Comparison of ENCODE assay signal across 16 cellular contexts in genomic region chr4:24328711-24329110, GRCh38.
"Had no signal": no experiment of that assay in that cellular context is flagged by ENCODE, and none has a peak within 500 bp of the region (broad histone marks: within the 10 kb centered on the region; RNA-seq: fewer than 3 reads in every experiment).

No MANE protein-coding gene starts in this region.

- H3K27ac Mint-ChIP-seq: activated CD4-positive, alpha-beta T cell treated with anti-CD3 and anti-CD28 coated beads, Interleukin-2, amount 10 ng/mL, durations not matched to agents 7 days and 5 days; activated naive CD4-positive, alpha-beta T cell treated with anti-CD3 and anti-CD28 coated beads, Interleukin-2, amount 50 U/mL, for 72 hours; activated T-cell treated with anti-CD3 and anti-CD28 coated beads, Interleukin-2, amount 50 U/mL, for 72 hours; dendritic cell treated with granulocyte-macrophage colony-stimulating factor and Interleukin-4, amounts not matched to agents 40 ng/mL and 50 ng/mL, for 4 days; nephron; stimulated activated naive CD8-positive, alpha-beta T cell treated with anti-CD3 and anti-CD28 coated beads, Interleukin-15, Interleukin-2, amounts not matched to agents 100 ng/mL and 50 ng/mL, for 24 hours; T-helper 17 cell had no signal

- H3K9me3 Mint-ChIP-seq: activated CD4-positive, alpha-beta T cell treated with anti-CD3 and anti-CD28 coated beads, Interleukin-2, amount 10 ng/mL, durations not matched to agents 7 days and 5 days; dendritic cell treated with granulocyte-macrophage colony-stimulating factor and Interleukin-4, amounts not matched to agents 40 ng/mL and 50 ng/mL, for 4 days; nephron; stimulated activated naive CD8-positive, alpha-beta T cell treated with anti-CD3 and anti-CD28 coated beads, Interleukin-15, Interleukin-2, amounts not matched to agents 100 ng/mL and 50 ng/mL, for 24 hours had no signal

- H3K27me3 ChIP-seq: hepatocyte, ovary, sigmoid colon, spleen, suprapubic skin, upper lobe of left lung had no signal

- H3K4me1 ChIP-seq: sigmoid colon, spleen, suprapubic skin, upper lobe of left lung had no signal

- H3K9me3 ChIP-seq: ovary, sigmoid colon, spleen, suprapubic skin, upper lobe of left lung had no signal

- H3K36me3 Mint-ChIP-seq: activated naive CD4-positive, alpha-beta T cell treated with anti-CD3 and anti-CD28 coated beads, Interleukin-2, amount 50 U/mL, for 72 hours had no signal

- H3K4me1 Mint-ChIP-seq: activated CD4-positive, alpha-beta T cell treated with anti-CD3 and anti-CD28 coated beads, Interleukin-2, amount 10 ng/mL, durations not matched to agents 7 days and 5 days; nephron; T-helper 17 cell had no signal

- H3K36me3 ChIP-seq: ovary, sigmoid colon, spleen, suprapubic skin, upper lobe of left lung had no signal

- ATAC-seq: activated naive CD4-positive, alpha-beta T cell treated with anti-CD3 and anti-CD28 coated beads, Interleukin-2, amount 50 U/mL, for 72 hours; activated T-cell treated with anti-CD3 and anti-CD28 coated beads, Interleukin-2, amount 50 U/mL, for 72 hours; T-helper 17 cell had no signal

- H3K27ac ChIP-seq: hepatocyte, ovary, sigmoid colon, spleen, suprapubic skin, upper lobe of left lung had no signal

- H3K4me3 ChIP-seq: hepatocyte, ovary, sigmoid colon, spleen, suprapubic skin, upper lobe of left lung had no signal

- H3K4me3 Mint-ChIP-seq: activated CD4-positive, alpha-beta T cell treated with anti-CD3 and anti-CD28 coated beads, Interleukin-2, amount 10 ng/mL, durations not matched to agents 7 days and 5 days; activated T-cell treated with anti-CD3 and anti-CD28 coated beads, Interleukin-2, amount 50 U/mL, for 72 hours; dendritic cell treated with granulocyte-macrophage colony-stimulating factor and Interleukin-4, amounts not matched to agents 40 ng/mL and 50 ng/mL, for 4 days; nephron; stimulated activated naive CD8-positive, alpha-beta T cell treated with anti-CD3 and anti-CD28 coated beads, Interleukin-15, Interleukin-2, amounts not matched to agents 100 ng/mL and 50 ng/mL, for 24 hours; T-helper 17 cell had no signal

- H3K27me3 Mint-ChIP-seq: activated CD4-positive, alpha-beta T cell treated with anti-CD3 and anti-CD28 coated beads, Interleukin-2, amount 10 ng/mL, durations not matched to agents 7 days and 5 days; dendritic cell treated with granulocyte-macrophage colony-stimulating factor and Interleukin-4, amounts not matched to agents 40 ng/mL and 50 ng/mL, for 4 days; T-helper 17 cell had no signal

- DNase-seq: activated CD4-positive, alpha-beta T cell treated with anti-CD3 and anti-CD28 coated beads, Interleukin-2, amount 10 ng/mL, durations not matched to agents 7 days and 5 days; activated CD8-positive, alpha-beta memory T cell treated with anti-CD3 and anti-CD28 coated beads, Interleukin-2, amount 50 U/mL, for 48 hours; activated gamma-delta T cell; activated T-cell treated with anti-CD3 and anti-CD28 coated beads, Interleukin-2, amount 50 U/mL, for 72 hours; kidney glomerular epithelial cell; ovary; sigmoid colon; spleen; T-helper 17 cell; upper lobe of left lung had no signal
